ENCODE assay signal across 1 cellular context in genomic region chr6:100163035-100163434, GRCh38.
TF ChIP-seq lines count a peak whose summit lies in the region.

No MANE protein-coding gene starts in this region.

TF ChIP-seq in GM23338, 12 proteins besides CTCF, POLR2A, EP300 and RAD21 (continued from another document):
- no peak for TF ChIP-seq ZNF462 (CRISPR knock-in tag; IDR thresholded peaks at IDR 0.05)
TF ChIP-seq in GM23338: peak in this region for 1.
